In the genomic region with DNA sequence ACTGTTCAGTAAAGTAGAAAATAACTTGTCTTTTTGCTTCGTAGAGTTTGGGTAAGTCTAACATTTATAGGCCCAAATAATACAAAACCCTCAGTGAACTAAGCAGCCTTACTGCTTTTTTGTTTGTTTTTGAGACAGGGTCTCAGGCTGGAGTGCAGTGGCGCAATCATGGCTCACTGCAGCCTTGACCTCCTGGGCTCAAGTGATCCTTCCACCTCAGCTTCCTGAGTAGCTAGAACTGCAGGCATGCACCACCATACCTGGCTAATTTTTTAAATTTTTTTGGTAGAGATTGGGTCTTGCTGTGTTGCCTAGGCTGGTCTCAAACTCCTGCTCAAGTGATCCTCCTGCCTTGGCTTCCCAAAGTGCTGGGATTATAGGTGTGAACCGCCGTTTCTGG, we compare ENCODE assay signal across 7 cellular contexts. TPM values are rescaled to one million over a fixed set of nuclear protein-coding genes. Genes with fewer than 3 reads are reported as not detected.
A peak's percentile ranks its signal among the peaks of the same experiment; 100 is the strongest.
DNase-seq lines count a peak whose midpoint lies in the region; ATAC-seq and TF ChIP-seq lines count a peak whose summit lies in the region.
"Not testable (repeated sequence)": the region's sequence is repeated elsewhere in the genome, so short reads cannot be mapped to it uniquely, and the experiment has no call there.

No MANE protein-coding gene starts in this region.

- H3K27me3 ChIP-seq in HUES6 (ENCODE audit: control insufficient read depth, insufficient read depth, low read length); left lung; neutrophil; stomach: not testable (repeated sequence)

- not testable (repeated sequence) for H3K9me3 Mint-ChIP-seq in activated T-cell treated with anti-CD3 and anti-CD28 coated beads, Interleukin-2, amount 50 U/mL, for 72 hours; central memory CD8-positive, alpha-beta T cell

- TF ChIP-seq POLR2A in stomach (IDR thresholded peaks at IDR 0.05): not testable (repeated sequence)

- not testable (repeated sequence) for H3K4me3 ChIP-seq in HUES6 (ENCODE audit: low read depth, low read length); left lung; neutrophil (ENCODE audit: low read depth in 1 of 2, low read length in 1 of 2); stomach

- H3K4me1 ChIP-seq in HUES6 (ENCODE audit: control insufficient read depth, insufficient read depth, low read length): peaks cover 20% of the 10 kb centered on the region
- peaks cover 26 to 48% of the 10 kb centered on the region in 2 donors for H3K4me1 ChIP-seq in left lung
- H3K4me1 ChIP-seq in neutrophil (ENCODE audit: control insufficient read depth in 1 of 2, insufficient read depth in 1 of 2, low read depth in 1 of 2, low read length in 1 of 2): peaks cover 46 to 57% of the 10 kb centered on the region in 2 experiments
- H3K4me1 ChIP-seq in stomach: peaks cover 25 to 71% (median 49%) of the 10 kb centered on the region in 4 donors

- peaks cover 40% of the 10 kb centered on the region for H3K4me1 Mint-ChIP-seq in T-helper 17 cell
- H3K4me1 Mint-ChIP-seq in activated T-cell treated with anti-CD3 and anti-CD28 coated beads, Interleukin-2, amount 50 U/mL, for 72 hours (ENCODE audit: low read depth): peaks cover 77% of the 10 kb centered on the region
- peaks cover 59% of the 10 kb centered on the region for H3K4me1 Mint-ChIP-seq in central memory CD8-positive, alpha-beta T cell

- WGBS in stomach, 5 donors: 71 to 85% (median 75%) methylated on average over 4 of the region's 4 CpGs

- not testable (repeated sequence) for H3K36me3 ChIP-seq in HUES6 (ENCODE audit: control insufficient read depth, insufficient read depth, low read length); left lung; neutrophil
- H3K36me3 ChIP-seq in stomach: peaks cover 0 to 15% (median 11%) of the 10 kb centered on the region in 4 donors

- H3K27me3 Mint-ChIP-seq in T-helper 17 cell; activated T-cell treated with anti-CD3 and anti-CD28 coated beads, Interleukin-2, amount 50 U/mL, for 72 hours (ENCODE audit: low read depth); central memory CD8-positive, alpha-beta T cell: not testable (repeated sequence)

- H3K27ac Mint-ChIP-seq in T-helper 17 cell: peak overlapping the region; percentile 93
- peak overlapping the region; percentile 98 for H3K27ac Mint-ChIP-seq in activated T-cell treated with anti-CD3 and anti-CD28 coated beads, Interleukin-2, amount 50 U/mL, for 72 hours
- peak overlapping the region; percentile 92 for H3K27ac Mint-ChIP-seq in central memory CD8-positive, alpha-beta T cell (ENCODE audit: low read depth)

- TF ChIP-seq EP300 in stomach (IDR thresholded peaks at IDR 0.05): not testable (repeated sequence)

- TF ChIP-seq CTCF in left lung (IDR thresholded peaks at IDR 0.05); neutrophil (IDR thresholded peaks at IDR 0.05); stomach (IDR thresholded peaks at IDR 0.05): not testable (repeated sequence)

- ATAC-seq in T-helper 17 cell; activated T-cell treated with anti-CD3 and anti-CD28 coated beads, Interleukin-2, amount 50 U/mL, for 72 hours (replicated peaks in 1 of 2); central memory CD8-positive, alpha-beta T cell (replicated peaks; ENCODE audit: extremely low read depth, poor library complexity, severe bottlenecking): not testable (repeated sequence)
- ATAC-seq in left lung: peak; percentile 59

- H3K27ac ChIP-seq in HUES6 (ENCODE audit: low read depth, low read length) (0 out of 2 replicates have a peak overlapping the region, but pooled peaks have one; percentile 6), left lung (peak overlapping the region; percentile 29 to 54), neutrophil (peak overlapping the region; percentile 81), stomach (peak overlapping the region in 3 of 5 donors; percentile 49 to 70 (median 58))

- DNase-seq in T-helper 17 cell; activated T-cell treated with anti-CD3 and anti-CD28 coated beads, Interleukin-2, amount 50 U/mL, for 72 hours; central memory CD8-positive, alpha-beta T cell (ENCODE audit: low spot score in 2 of 2); left lung; stomach: not testable (repeated sequence)

- not testable (repeated sequence) for H3K36me3 Mint-ChIP-seq in T-helper 17 cell (ENCODE audit: low read depth)
- peaks cover 10 to 26% of the 10 kb centered on the region in 2 donors for H3K36me3 Mint-ChIP-seq in activated T-cell treated with anti-CD3 and anti-CD28 coated beads, Interleukin-2, amount 50 U/mL, for 72 hours (ENCODE audit: insufficient read depth in 2 of 2)
- H3K36me3 Mint-ChIP-seq in central memory CD8-positive, alpha-beta T cell (ENCODE audit: insufficient read depth): peaks cover 26% of the 10 kb centered on the region

- H3K4me3 Mint-ChIP-seq in T-helper 17 cell: peak overlapping the region; percentile 65
- H3K4me3 Mint-ChIP-seq in activated T-cell treated with anti-CD3 and anti-CD28 coated beads, Interleukin-2, amount 50 U/mL, for 72 hours: peak overlapping the region; percentile 61 to 67
- H3K4me3 Mint-ChIP-seq in central memory CD8-positive, alpha-beta T cell: not testable (repeated sequence)

- H3K9me3 ChIP-seq in HUES6 (ENCODE audit: control insufficient read depth, insufficient read depth, low read depth, low read length); T-helper 17 cell (ENCODE audit: control insufficient read depth, low read length, poor library complexity, severe bottlenecking); left lung; neutrophil; stomach: not testable (repeated sequence)

- intact Hi-C loops in left lung (cut with DNase I); stomach (cut with DNase I; ENCODE audit: low total_unique reads): not testable (repeated sequence)

- not testable (repeated sequence) for H3K9ac ChIP-seq in HUES6 (ENCODE audit: low read length)

RNA-seq across cellular contexts. Expression of a gene that starts 19.0 kb away (rescaled TPM):
- total RNA-seq in T-helper 17 cell (100 to 1,000 TPM; 228 to 253 TPM), left lung (10 to 100 TPM; 61.1 to 77.4 TPM), stomach (10 to 100 TPM; 22.0 to 70.3 (median 42.0) TPM)
- 10 to 100 TPM; 74.4 to 75.6 TPM for total RNA-seq in activated T-cell treated with anti-CD3 and anti-CD28 coated beads, Interleukin-2, amount 50 U/mL, for 72 hours
- polyA plus RNA-seq in stomach: 10 to 100 TPM in 2 of 3 donors, 1 to 10 TPM in 1; 8.7 to 22.6 (median 12.8) TPM

RNA-seq across cellular contexts. Expression of a gene that starts 31.1 kb away (rescaled TPM):
- 1 to 10 TPM; 1.0 to 1.2 TPM for total RNA-seq in T-helper 17 cell
- 1 to 10 TPM in 1 of 2 donors, under 1 TPM in 1; 0.90 to 1.0 TPM for total RNA-seq in activated T-cell treated with anti-CD3 and anti-CD28 coated beads, Interleukin-2, amount 50 U/mL, for 72 hours
- 10 to 100 TPM; 53.8 to 74.2 TPM for total RNA-seq in left lung
- 10 to 100 TPM in 4 of 5 donors, 1 to 10 TPM in 1; 2.9 to 84.3 (median 32.7) TPM for total RNA-seq in stomach
- polyA plus RNA-seq in stomach: 10 to 100 TPM; 16.6 to 23.1 (median 19.9) TPM

RNA-seq across cellular contexts. Expression of a gene that starts 43.0 kb away (rescaled TPM):
- total RNA-seq in T-helper 17 cell (1 to 10 TPM; 5.4 to 7.0 TPM), left lung (1 to 10 TPM; 7.3 to 9.1 TPM), stomach (1 to 10 TPM in 2 of 5 donors, under 1 TPM in 1, not detected in 2; 0.45 to 3.9 (median 3.0) TPM)
- 10 to 100 TPM; 13.8 to 17.8 TPM for total RNA-seq in activated T-cell treated with anti-CD3 and anti-CD28 coated beads, Interleukin-2, amount 50 U/mL, for 72 hours
- polyA plus RNA-seq in stomach: 1 to 10 TPM; 1.2 to 2.2 (median 1.6) TPM

RNA-seq across cellular contexts. Expression of a gene that starts 43.6 kb away (rescaled TPM):
- total RNA-seq in T-helper 17 cell: 10 to 100 TPM; 52.1 to 56.1 TPM
- total RNA-seq in activated T-cell treated with anti-CD3 and anti-CD28 coated beads, Interleukin-2, amount 50 U/mL, for 72 hours: 10 to 100 TPM; 50.5 to 68.8 TPM
- total RNA-seq in left lung: 10 to 100 TPM; 15.4 to 21.2 TPM
- 10 to 100 TPM in 3 of 5 donors, 1 to 10 TPM in 2; 4.0 to 34.0 (median 11.7) TPM for total RNA-seq in stomach
- polyA plus RNA-seq in stomach: 10 to 100 TPM in 2 of 3 donors, 1 to 10 TPM in 1; 8.8 to 21.5 (median 11.8) TPM

Comparison
In these comparisons a context has a peak if more than half of its experiments do, and no peak if none do; other contexts are left out.
1. H3K27ac ChIP-seq: peak in every context shown above with its lines; median percentile 81 in neutrophil; 58 in stomach; 42 in left lung; 6 in HUES6.